9 cellular contexts compared by ENCODE assay signal in the genomic region with DNA sequence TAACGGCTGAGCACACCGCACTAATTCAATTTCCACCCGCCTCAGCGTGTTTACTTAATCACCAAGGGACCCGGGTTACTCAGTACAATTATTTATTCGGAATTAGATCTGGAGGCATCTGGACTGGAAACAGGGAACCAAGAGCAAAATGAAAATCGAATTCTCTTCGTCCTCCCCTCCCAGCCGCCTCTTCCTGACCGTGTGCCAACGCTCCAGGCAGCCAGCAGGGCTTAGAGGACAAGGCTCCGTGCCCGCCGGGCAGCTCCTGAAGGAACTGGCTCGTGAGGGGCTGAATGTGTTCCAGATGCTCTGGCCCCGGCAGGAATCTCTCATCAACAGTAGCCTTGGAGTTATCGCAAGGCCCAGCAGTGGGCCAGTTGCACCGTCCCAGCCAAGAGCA. TPM values are rescaled to one million over a fixed set of nuclear protein-coding genes. Genes with fewer than 3 reads are reported as not detected.
A peak's percentile ranks its signal among the peaks of the same experiment; 100 is the strongest.
DNase-seq lines count a peak whose midpoint lies in the region; ATAC-seq, FAIRE-seq and TF ChIP-seq lines count a peak whose summit lies in the region.
"Had no signal": no experiment of that assay in that cellular context is flagged by ENCODE, and none has a peak within 500 bp of the region (broad histone marks: within the 10 kb centered on the region; RNA-seq: fewer than 3 reads in every experiment).

No MANE protein-coding gene starts in this region.

- H2AFZ ChIP-seq in GM23338 = 0 out of 2 replicates have a peak overlapping the region, but pooled peaks have one; percentile 18

- H3K27me3 ChIP-seq in GM23338 (ENCODE audit: insufficient read depth) (no peaks in the 10 kb centered on the region), subcutaneous abdominal adipose tissue (ENCODE audit: control insufficient read depth in 5 of 5, insufficient read depth in 4 of 5, low read length in 5 of 5) (peaks cover 4 to 21% (median 5%) of the 10 kb centered on the region in 5 donors), Peyer's patch (no peaks in the 10 kb centered on the region)
- H3K27me3 ChIP-seq: body of pancreas had no signal

- H3K4me3 ChIP-seq in GM23338 (no peak overlapping the region), subcutaneous abdominal adipose tissue (ENCODE audit: low read depth in 1 of 5, low read length in 5 of 5) (peak overlapping the region in 4 of 5 donors; percentile 28 to 48 (median 30)), Peyer's patch (peak overlapping the region in 2 of 4 donors; percentile 9 to 16)
- H3K4me3 ChIP-seq: body of pancreas had no signal

- intact Hi-C loops in head of caudate nucleus (cut with DNase I) = no loop called here
- intact Hi-C loops in Calu3 (cut with micrococcal nuclease; ENCODE audit: unreplicated experiment) = no loop called here

- H3K4me2 ChIP-seq in GM23338 = no peak overlapping the region

- H3K9me2 ChIP-seq in GM23338 (ENCODE audit: insufficient read depth) = no peaks in the 10 kb centered on the region

- CTCF ChIA-PET in Calu3 (lab: Charles Lee) = no interaction called here

- H3K4me3 Mint-ChIP-seq in GM23338 (no peak overlapping the region), Calu3 (ENCODE audit: low read depth, unreplicated experiment) (no peak overlapping the region)

- ATAC-seq in GM23338 = peak; percentile 34; the same call in 2 of the 3 replicates
- ATAC-seq: body of pancreas had no signal

- no peak overlapping the region for H3K9ac ChIP-seq in subcutaneous abdominal adipose tissue (ENCODE audit: low read length in 5 of 5)

- no TSS peak for BruUV-seq in Calu3 (replicated peaks; lab: Mats Ljungman, UMichigan)

- DNase-seq in GM23338 (ENCODE audit: low spot score) (no peak), NCI-H526 treated with DMSO at 0.1 percent for 48 hours (lab: John Stamatoyannopoulos, UW) (peak; percentile 53), head of caudate nucleus (peak in 29 of 42 donors; percentile 10 to 53 (median 26)), H54 (ENCODE audit: insufficient read length, low spot score) (no peak), Calu3 (no peak), Peyer's patch (no peak)
- DNase-seq: activated CD4-positive, alpha-beta T cell treated with anti-CD3 and anti-CD28 coated beads, Interleukin-2, amount 50 U/mL, for 4 hours had no signal

- no peak for FAIRE-seq in H54 (lab: Jason Lieb, UNC)

- H3K27me3 Mint-ChIP-seq in GM23338 (ENCODE audit: insufficient read depth, low read depth, poor library complexity) = peaks cover 5% of the 10 kb centered on the region
- peaks cover 78% of the 10 kb centered on the region for H3K27me3 Mint-ChIP-seq in Calu3 (ENCODE audit: unreplicated experiment)

- H3K9me3 ChIP-seq in subcutaneous abdominal adipose tissue (ENCODE audit: control insufficient read depth in 5 of 5, low read length in 5 of 5) (no peaks in the 10 kb centered on the region), Peyer's patch (no peaks in the 10 kb centered on the region)
- H3K9me3 ChIP-seq: body of pancreas had no signal

- H3K36me3 ChIP-seq in GM23338 (ENCODE audit: insufficient read depth) (no peaks in the 10 kb centered on the region), subcutaneous abdominal adipose tissue (ENCODE audit: control insufficient read depth in 5 of 5, insufficient read depth in 5 of 5, low read length in 5 of 5) (no peaks in the 10 kb centered on the region), Peyer's patch (no peaks in the 10 kb centered on the region)

- H3K9me3 Mint-ChIP-seq in GM23338 = 0 out of 3 replicates have a peak, but pooled peaks cover 3% of the 10 kb centered on the region
- no peaks in the 10 kb centered on the region for H3K9me3 Mint-ChIP-seq in Calu3 (ENCODE audit: low read depth, unreplicated experiment)

- TF ChIP-seq CTCF in GM23338 (conservative IDR thresholded peaks at IDR 0.05; ENCODE audit: low read depth in 2 of 2) (no peak), Calu3 (IDR thresholded peaks at IDR 0.05; ENCODE audit: unreplicated experiment) (no peak), Peyer's patch (IDR thresholded peaks at IDR 0.05) (no peak)

- TF ChIP-seq POLR2A in H54 (IDR thresholded peaks at IDR 0.05; ENCODE audit: low read depth, low read length) (no peak), Peyer's patch (IDR thresholded peaks at IDR 0.05) (no peak)

- no peaks in the 10 kb centered on the region for H3F3A ChIP-seq in GM23338 (replicated peaks; ENCODE audit: low read depth)

- no peak overlapping the region for H3K27ac Mint-ChIP-seq in GM23338
- no peak overlapping the region for H3K27ac Mint-ChIP-seq in Calu3 (ENCODE audit: unreplicated experiment)

- peaks cover 12% of the 10 kb centered on the region; the same call in 1 of the 2 replicates for H3K4me1 ChIP-seq in GM23338 (ENCODE audit: insufficient read depth)
- peaks cover 0 to 15% (median 12%) of the 10 kb centered on the region in 5 donors for H3K4me1 ChIP-seq in subcutaneous abdominal adipose tissue (ENCODE audit: control insufficient read depth in 5 of 5, insufficient read depth in 5 of 5, low read length in 5 of 5)
- no peaks in the 10 kb centered on the region for H3K4me1 ChIP-seq in Peyer's patch
- H3K4me1 ChIP-seq: body of pancreas had no signal

- H3K27ac ChIP-seq in GM23338 (ENCODE audit: low read depth) = no peak overlapping the region
- H3K27ac ChIP-seq in subcutaneous abdominal adipose tissue (ENCODE audit: low read depth, low read length) = no peak overlapping the region
- H3K27ac ChIP-seq in Peyer's patch = no peak overlapping the region
- H3K27ac ChIP-seq: body of pancreas had no signal

- no peaks in the 10 kb centered on the region for H4K20me1 ChIP-seq in GM23338 (replicated peaks; ENCODE audit: insufficient read depth)

- no peaks in the 10 kb centered on the region for H3K79me2 ChIP-seq in GM23338 (replicated peaks; ENCODE audit: insufficient read depth)

- peaks cover 14% of the 10 kb centered on the region for H3K4me1 Mint-ChIP-seq in GM23338
- no peaks in the 10 kb centered on the region for H3K4me1 Mint-ChIP-seq in Calu3 (ENCODE audit: low read depth, unreplicated experiment)

- no peaks in the 10 kb centered on the region for H3K36me3 Mint-ChIP-seq in GM23338 (ENCODE audit: low read depth)
- H3K36me3 Mint-ChIP-seq in Calu3 (ENCODE audit: insufficient read depth, unreplicated experiment) = no peaks in the 10 kb centered on the region

TF ChIP-seq in GM23338, 12 proteins besides CTCF, POLR2A, EP300 and RAD21 (continues in another document):
- TF ChIP-seq, protein P1, sequence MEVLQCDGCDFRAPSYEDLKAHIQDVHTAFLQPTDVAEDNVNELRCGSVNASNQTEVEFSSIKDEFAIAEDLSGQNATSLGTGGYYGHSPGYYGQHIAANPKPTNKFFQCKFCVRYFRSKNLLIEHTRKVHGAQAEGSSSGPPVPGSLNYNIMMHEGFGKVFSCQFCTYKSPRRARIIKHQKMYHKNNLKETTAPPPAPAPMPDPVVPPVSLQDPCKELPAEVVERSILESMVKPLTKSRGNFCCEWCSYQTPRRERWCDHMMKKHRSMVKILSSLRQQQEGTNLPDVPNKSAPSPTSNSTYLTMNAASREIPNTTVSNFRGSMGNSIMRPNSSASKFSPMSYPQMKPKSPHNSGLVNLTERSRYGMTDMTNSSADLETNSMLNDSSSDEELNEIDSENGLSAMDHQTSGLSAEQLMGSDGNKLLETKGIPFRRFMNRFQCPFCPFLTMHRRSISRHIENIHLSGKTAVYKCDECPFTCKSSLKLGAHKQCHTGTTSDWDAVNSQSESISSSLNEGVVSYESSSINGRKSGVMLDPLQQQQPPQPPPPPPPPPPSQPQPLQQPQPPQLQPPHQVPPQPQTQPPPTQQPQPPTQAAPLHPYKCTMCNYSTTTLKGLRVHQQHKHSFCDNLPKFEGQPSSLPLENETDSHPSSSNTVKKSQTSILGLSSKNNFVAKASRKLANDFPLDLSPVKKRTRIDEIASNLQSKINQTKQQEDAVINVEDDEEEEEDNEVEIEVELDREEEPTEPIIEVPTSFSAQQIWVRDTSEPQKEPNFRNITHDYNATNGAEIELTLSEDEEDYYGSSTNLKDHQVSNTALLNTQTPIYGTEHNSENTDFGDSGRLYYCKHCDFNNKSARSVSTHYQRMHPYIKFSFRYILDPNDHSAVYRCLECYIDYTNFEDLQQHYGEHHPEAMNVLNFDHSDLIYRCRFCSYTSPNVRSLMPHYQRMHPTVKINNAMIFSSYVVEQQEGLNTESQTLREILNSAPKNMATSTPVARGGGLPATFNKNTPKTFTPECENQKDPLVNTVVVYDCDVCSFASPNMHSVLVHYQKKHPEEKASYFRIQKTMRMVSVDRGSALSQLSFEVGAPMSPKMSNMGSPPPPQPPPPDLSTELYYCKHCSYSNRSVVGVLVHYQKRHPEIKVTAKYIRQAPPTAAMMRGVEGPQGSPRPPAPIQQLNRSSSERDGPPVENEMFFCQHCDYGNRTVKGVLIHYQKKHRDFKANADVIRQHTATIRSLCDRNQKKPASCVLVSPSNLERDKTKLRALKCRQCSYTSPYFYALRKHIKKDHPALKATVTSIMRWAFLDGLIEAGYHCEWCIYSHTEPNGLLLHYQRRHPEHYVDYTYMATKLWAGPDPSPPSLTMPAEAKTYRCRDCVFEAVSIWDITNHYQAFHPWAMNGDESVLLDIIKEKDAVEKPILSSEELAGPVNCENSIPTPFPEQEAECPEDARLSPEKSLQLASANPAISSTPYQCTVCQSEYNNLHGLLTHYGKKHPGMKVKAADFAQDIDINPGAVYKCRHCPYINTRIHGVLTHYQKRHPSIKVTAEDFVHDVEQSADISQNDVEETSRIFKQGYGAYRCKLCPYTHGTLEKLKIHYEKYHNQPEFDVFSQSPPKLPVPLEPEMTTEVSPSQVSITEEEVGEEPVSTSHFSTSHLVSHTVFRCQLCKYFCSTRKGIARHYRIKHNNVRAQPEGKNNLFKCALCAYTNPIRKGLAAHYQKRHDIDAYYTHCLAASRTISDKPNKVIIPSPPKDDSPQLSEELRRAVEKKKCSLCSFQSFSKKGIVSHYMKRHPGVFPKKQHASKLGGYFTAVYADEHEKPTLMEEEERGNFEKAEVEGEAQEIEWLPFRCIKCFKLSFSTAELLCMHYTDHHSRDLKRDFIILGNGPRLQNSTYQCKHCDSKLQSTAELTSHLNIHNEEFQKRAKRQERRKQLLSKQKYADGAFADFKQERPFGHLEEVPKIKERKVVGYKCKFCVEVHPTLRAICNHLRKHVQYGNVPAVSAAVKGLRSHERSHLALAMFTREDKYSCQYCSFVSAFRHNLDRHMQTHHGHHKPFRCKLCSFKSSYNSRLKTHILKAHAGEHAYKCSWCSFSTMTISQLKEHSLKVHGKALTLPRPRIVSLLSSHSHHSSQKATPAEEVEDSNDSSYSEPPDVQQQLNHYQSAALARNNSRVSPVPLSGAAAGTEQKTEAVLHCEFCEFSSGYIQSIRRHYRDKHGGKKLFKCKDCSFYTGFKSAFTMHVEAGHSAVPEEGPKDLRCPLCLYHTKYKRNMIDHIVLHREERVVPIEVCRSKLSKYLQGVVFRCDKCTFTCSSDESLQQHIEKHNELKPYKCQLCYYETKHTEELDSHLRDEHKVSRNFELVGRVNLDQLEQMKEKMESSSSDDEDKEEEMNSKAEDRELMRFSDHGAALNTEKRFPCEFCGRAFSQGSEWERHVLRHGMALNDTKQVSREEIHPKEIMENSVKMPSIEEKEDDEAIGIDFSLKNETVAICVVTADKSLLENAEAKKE (CRISPR knock-in tag; IDR thresholded peaks at IDR 0.05) = no peak
- no peak for TF ChIP-seq POLR2AphosphoS5 (IDR thresholded peaks at IDR 0.05; ENCODE audit: low read depth)

RNA-seq across cellular contexts. Expression of a gene that starts 23.4 kb away (rescaled TPM):
- 36.3 and 46.1 TPM in 2 replicates for total RNA-seq in GM23338 (2014; rRNA removed; shearing (Covaris generic))
- 68.7 and 71.2 TPM in 2 replicates for polyA plus RNA-seq in GM23338 (2016; fragmentation: Nextera tagmentation; extraction: Ambion mirVana)
- total RNA-seq in Calu3 (2022) (106 and 113 TPM in 2 replicates), Peyer's patch (10 to 100 TPM; 16.3 to 30.2 (median 23.6) TPM)

Comparison
In these comparisons a context has a peak if more than half of its experiments do, and no peak if none do; other contexts are left out.
1. DNase-seq: peak in NCI-H526 treated with DMSO at 0.1 percent for 48 hours (single experiment) and head of caudate nucleus (29 of 42); none in GM23338 (single experiment), H54 (single experiment), Calu3 (single experiment) and Peyer's patch (0 of 3).